Comparison of ENCODE assay signal across 25 cellular contexts in the genomic region with DNA sequence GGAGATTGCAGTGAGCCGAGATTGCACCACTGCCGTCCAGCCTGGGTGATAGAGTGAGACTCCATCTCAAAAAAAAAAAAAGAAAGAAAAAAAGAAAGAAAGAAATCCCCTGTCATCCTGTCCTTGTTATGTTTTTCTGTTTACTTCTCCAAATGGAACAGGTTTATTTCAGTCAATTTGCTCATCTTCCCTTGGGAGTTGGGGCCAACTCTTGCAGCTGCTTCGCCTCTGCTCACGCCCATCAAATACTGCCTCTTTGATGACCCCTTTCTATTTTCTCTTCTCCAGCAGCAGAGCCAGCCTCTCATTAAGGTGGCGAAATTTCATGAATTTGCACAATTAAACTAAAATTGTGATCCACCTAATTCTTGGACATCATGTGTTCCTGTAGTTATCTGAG.
"Had no signal": no experiment of that assay in that cellular context is flagged by ENCODE, and none has a peak within 500 bp of the region (broad histone marks: within the 10 kb centered on the region; RNA-seq: fewer than 3 reads in every experiment).

No MANE protein-coding gene starts in this region.

- H3K4me1 ChIP-seq: foreskin keratinocyte, pancreas, sigmoid colon, spleen, testis, tibial artery had no signal

- H3K27me3 Mint-ChIP-seq: naive B cell; natural killer cell treated with Interleukin-12 subunit alpha and Interleukin-12 subunit beta and Interleukin-15 and Interleukin-18, amount 100 ng/mL, for 72 hours; stimulated activated memory B cell treated with anti-CD40 and anti-IgM and Interleukin-4, amounts not matched to agents 10 μg/mL and 1 μg/mL and 100 μg/mL, for 72 hours; type B pancreatic cell had no signal

- DNase-seq: cerebellar nuclear complex; cortex of kidney; foreskin keratinocyte; hypothalamus; immature natural killer cell; islet precursor cell; kidney glomerular epithelial cell; left colon; naive B cell; pancreas; sigmoid colon; spleen; stimulated activated CD4-positive, alpha-beta T cell treated with anti-CD3 and anti-CD28 coated beads, Interleukin-4, amount 100 ng/mL, for 4 hours; stimulated activated naive CD8-positive, alpha-beta T cell treated with anti-CD3 and anti-CD28 coated beads, Interleukin-15, Interleukin-2, amounts not matched to agents 100 U/mL and 50 U/mL, for 24 hours; substantia nigra; testis; tibial artery had no signal

- H3K27ac ChIP-seq: foreskin keratinocyte, neutrophil, pancreas, sigmoid colon, skin epidermis, spleen, testis, tibial artery had no signal

- H3K27ac Mint-ChIP-seq: immature natural killer cell; memory B cell; naive B cell; natural killer cell treated with Interleukin-12 subunit alpha and Interleukin-12 subunit beta and Interleukin-15 and Interleukin-18, amount 100 ng/mL, for 72 hours; stimulated activated memory B cell treated with anti-CD40 and anti-IgM and Interleukin-4, amounts not matched to agents 10 μg/mL and 1 μg/mL and 100 μg/mL, for 72 hours; type B pancreatic cell had no signal

- H3K27me3 ChIP-seq: foreskin keratinocyte, neutrophil, pancreas, sigmoid colon, spleen, testis, tibial artery had no signal

- ATAC-seq: foreskin keratinocyte; left colon; natural killer cell treated with Interleukin-12 subunit alpha and Interleukin-12 subunit beta and Interleukin-15 and Interleukin-18, amount 100 ng/mL, for 72 hours; pancreas; stimulated activated memory B cell treated with anti-CD40 and anti-IgM and Interleukin-4, amounts not matched to agents 10 μg/mL and 1 μg/mL and 100 μg/mL, for 72 hours; stimulated activated naive CD8-positive, alpha-beta T cell treated with anti-CD3 and anti-CD28 coated beads, Interleukin-15, Interleukin-2, amounts not matched to agents 100 U/mL and 50 U/mL, for 24 hours had no signal

- H3K36me3 Mint-ChIP-seq: immature natural killer cell; memory B cell; naive B cell; stimulated activated memory B cell treated with anti-CD40 and anti-IgM and Interleukin-4, amounts not matched to agents 10 μg/mL and 1 μg/mL and 100 μg/mL, for 72 hours; type B pancreatic cell had no signal

- H3K9me3 ChIP-seq: neutrophil, pancreas, sigmoid colon, testis, tibial artery had no signal

- H3K4me3 ChIP-seq: lung, pancreas, sigmoid colon, skin epidermis, spleen, testis, tibial artery had no signal

- H3K4me3 Mint-ChIP-seq: immature natural killer cell; memory B cell; naive B cell; natural killer cell treated with Interleukin-12 subunit alpha and Interleukin-12 subunit beta and Interleukin-15 and Interleukin-18, amount 100 ng/mL, for 72 hours; neural crest cell; stimulated activated memory B cell treated with anti-CD40 and anti-IgM and Interleukin-4, amounts not matched to agents 10 μg/mL and 1 μg/mL and 100 μg/mL, for 72 hours; type B pancreatic cell had no signal

- H3K36me3 ChIP-seq: neutrophil, pancreas, sigmoid colon, spleen, tibial artery had no signal

- H3K4me1 Mint-ChIP-seq: immature natural killer cell; memory B cell; naive B cell; stimulated activated memory B cell treated with anti-CD40 and anti-IgM and Interleukin-4, amounts not matched to agents 10 μg/mL and 1 μg/mL and 100 μg/mL, for 72 hours had no signal
